In genomic region chr3:16309558-16309957, GRCh38 we compare ENCODE assay signal across 8 cellular contexts. TPM values are rescaled to one million over a fixed set of nuclear protein-coding genes. Genes with fewer than 3 reads are reported as not detected.
DNase-seq lines count a peak whose midpoint lies in the region; ATAC-seq and TF ChIP-seq lines count a peak whose summit lies in the region.

No MANE protein-coding gene starts in this region.

- H3K9me3 ChIP-seq in MG63: no peaks in the 10 kb centered on the region
- H3K9me3 ChIP-seq in BE2C: no peaks in the 10 kb centered on the region

- H3K4me3 ChIP-seq in MG63 (no peak overlapping the region), BE2C (ENCODE audit: low read depth, low read length) (no peak overlapping the region)

- no peaks in the 10 kb centered on the region for H3K27me3 ChIP-seq in MG63
- H3K27me3 ChIP-seq in BE2C: no peaks in the 10 kb centered on the region

- H3K4me1 ChIP-seq in BE2C: no peaks in the 10 kb centered on the region

- H3K36me3 ChIP-seq in MG63 (no peaks in the 10 kb centered on the region; the same call in 1 of the 2 replicates), BE2C (no peaks in the 10 kb centered on the region)

- DNase-seq in NOMO-1 treated with DMSO at 0.1 percent for 48 hours (lab: John Stamatoyannopoulos, UW; ENCODE audit: unreplicated experiment) (peak; percentile 66), astrocyte of the hippocampus (ENCODE audit: low read depth, low spot score) (peak; percentile 33), MG63 (no peak), cerebellar nuclear complex (lab: John Stamatoyannopoulos, UW) (no peak), BE2C (no peak)
- DNase-seq in stimulated activated CD4-positive, alpha-beta T cell treated with anti-CD3 and anti-CD28 coated beads, Interleukin-4, amount 100 ng/mL, for 24 hours: peak; percentile 70

- TF ChIP-seq CTCF in BE2C (IDR thresholded peaks at IDR 0.05; ENCODE audit: low read depth, low read length): no peak

- ATAC-seq in GM19035 (IDR thresholded peaks at IDR 0.05; ENCODE audit: unreplicated experiment): peak; percentile 86
- ATAC-seq in HG02870 (IDR thresholded peaks at IDR 0.05; ENCODE audit: unreplicated experiment): peak; percentile 81

RNA-seq across cellular contexts. Expression of gene OXNAD1, which starts 44.5 kb away (rescaled TPM):
- 8.8 and 13.0 TPM in 2 replicates for total RNA-seq in MG63 (2014; rRNA removed; shearing (Covaris generic); ENCODE audit: low replicate concordance)
- 7.4 TPM for polyA plus RNA-seq in BE2C (2012; ENCODE audit: insufficient read depth, insufficient read length, low read depth)

RNA-seq across cellular contexts. Expression of gene DPH3, which starts 44.8 kb away (rescaled TPM):
- total RNA-seq in MG63 (2014; rRNA removed; shearing (Covaris generic); ENCODE audit: low replicate concordance): 3.4 and 6.0 TPM in 2 replicates
- polyA plus RNA-seq in BE2C (2012; ENCODE audit: insufficient read depth, insufficient read length, low read depth): 21.5 TPM

Comparison
In these comparisons a context has a peak if more than half of its experiments do, and no peak if none do; other contexts are left out.
1. DNase-seq: peak in NOMO-1 treated with DMSO at 0.1 percent for 48 hours (single experiment), astrocyte of the hippocampus (single experiment) and stimulated activated CD4-positive, alpha-beta T cell treated with anti-CD3 and anti-CD28 coated beads, Interleukin-4, amount 100 ng/mL, for 24 hours (single experiment); none in MG63 (single experiment), cerebellar nuclear complex (0 of 2) and BE2C (single experiment).